ENCODE assay signal across 1 cellular context in the genomic region with DNA sequence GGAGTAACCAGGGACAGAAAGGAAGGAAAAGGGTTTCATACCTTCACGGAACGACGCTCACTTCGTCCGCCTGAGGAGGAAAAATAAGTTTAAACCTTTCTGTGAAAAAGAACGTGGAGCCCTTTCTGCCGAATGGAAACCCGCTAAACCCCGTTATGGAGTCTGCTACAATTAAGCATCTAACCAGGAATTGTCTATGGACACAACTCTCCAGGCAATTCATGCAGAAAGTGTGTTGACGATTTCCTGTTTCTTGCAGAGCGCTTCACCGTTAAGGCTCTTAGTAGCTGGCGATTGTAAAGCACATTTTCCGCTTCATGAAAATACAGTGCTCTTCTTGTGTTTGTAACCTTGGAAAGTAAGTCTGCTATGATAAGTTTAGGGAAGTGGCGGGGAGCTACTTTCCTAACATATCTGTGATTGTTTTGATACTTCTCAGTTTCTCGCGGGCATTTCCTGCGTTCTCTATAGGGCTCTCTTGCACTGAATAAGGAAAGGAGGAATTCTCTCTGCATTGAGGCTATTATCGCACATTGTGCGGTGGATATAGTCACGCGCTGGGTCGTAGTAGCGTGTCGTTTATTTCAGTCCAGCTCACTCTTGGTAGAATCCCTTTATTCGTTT.
TF ChIP-seq lines count a peak whose summit lies in the region.

No MANE protein-coding gene starts in this region.

TF ChIP-seq in SK-N-SH treated with all-trans-retinoic acid at 6 μM for 48 hours, 23 proteins besides CTCF, POLR2A, EP300 and RAD21 (continued from another document):
- TF ChIP-seq, protein P1, sequence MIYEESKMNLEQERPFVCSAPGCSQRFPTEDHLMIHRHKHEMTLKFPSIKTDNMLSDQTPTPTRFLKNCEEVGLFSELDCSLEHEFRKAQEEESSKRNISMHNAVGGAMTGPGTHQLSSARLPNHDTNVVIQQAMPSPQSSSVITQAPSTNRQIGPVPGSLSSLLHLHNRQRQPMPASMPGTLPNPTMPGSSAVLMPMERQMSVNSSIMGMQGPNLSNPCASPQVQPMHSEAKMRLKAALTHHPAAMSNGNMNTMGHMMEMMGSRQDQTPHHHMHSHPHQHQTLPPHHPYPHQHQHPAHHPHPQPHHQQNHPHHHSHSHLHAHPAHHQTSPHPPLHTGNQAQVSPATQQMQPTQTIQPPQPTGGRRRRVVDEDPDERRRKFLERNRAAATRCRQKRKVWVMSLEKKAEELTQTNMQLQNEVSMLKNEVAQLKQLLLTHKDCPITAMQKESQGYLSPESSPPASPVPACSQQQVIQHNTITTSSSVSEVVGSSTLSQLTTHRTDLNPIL (CRISPR knock-in tag; IDR thresholded peaks at IDR 0.05; ENCODE audit: low read depth), result no peak
TF ChIP-seq in SK-N-SH treated with all-trans-retinoic acid at 6 μM for 48 hours: peak in this region for 1.
